27 cellular contexts compared by ENCODE assay signal in genomic region chr3:50174947-50175524, GRCh38. TPM values are rescaled to one million over a fixed set of nuclear protein-coding genes. Genes with fewer than 3 reads are reported as not detected.
"Had no signal": no experiment of that assay in that cellular context is flagged by ENCODE, and none has a peak within 500 bp of the region (broad histone marks: within the 10 kb centered on the region; RNA-seq: fewer than 3 reads in every experiment).

No MANE protein-coding gene starts in this region.

- H3K27me3 Mint-ChIP-seq: activated B cell treated with CpG ODN at 0.5 μM for 24 hours; activated CD4-positive, alpha-beta memory T cell treated with anti-CD3 and anti-CD28 coated beads for 36 hours; activated T-cell treated with anti-CD3 and anti-CD28 coated beads, Interleukin-2, amount 50 U/mL, for 24 hours; brain had no signal

- H3K27ac Mint-ChIP-seq: activated B cell treated with CpG ODN at 0.5 μM for 24 hours; activated CD4-positive, alpha-beta memory T cell treated with anti-CD3 and anti-CD28 coated beads for 36 hours; activated naive CD4-positive, alpha-beta T cell treated with anti-CD3 and anti-CD28 coated beads for 36 hours; activated T-cell treated with anti-CD3 and anti-CD28 coated beads, Interleukin-2, amount 50 U/mL, for 24 hours; brain; effector memory CD8-positive, alpha-beta T cell had no signal

- H3K27me3 ChIP-seq: tibial artery, uterus had no signal

- H3K27ac ChIP-seq: tibial artery, uterus had no signal

- H3K9me3 Mint-ChIP-seq: activated B cell treated with CpG ODN at 0.5 μM for 24 hours; activated CD4-positive, alpha-beta memory T cell treated with anti-CD3 and anti-CD28 coated beads for 36 hours; activated naive CD4-positive, alpha-beta T cell treated with anti-CD3 and anti-CD28 coated beads for 36 hours; activated T-cell treated with anti-CD3 and anti-CD28 coated beads, Interleukin-2, amount 50 U/mL, for 24 hours; brain; effector memory CD8-positive, alpha-beta T cell had no signal

- DNase-seq: activated B cell treated with CpG ODN at 0.5 μM for 24 hours; activated CD4-positive, alpha-beta memory T cell treated with anti-CD3 and anti-CD28 coated beads for 36 hours; activated CD4-positive, alpha-beta T cell treated with anti-CD3 and anti-CD28 coated beads for 4 hours; activated naive CD4-positive, alpha-beta T cell treated with anti-CD3 and anti-CD28 coated beads for 36 hours; activated T-cell treated with anti-CD3 and anti-CD28 coated beads, Interleukin-2, amount 50 U/mL, for 24 hours; caudate nucleus; effector memory CD8-positive, alpha-beta T cell; foreskin melanocyte; glutamatergic neuron; hippocampal formation; midbrain; retina; stimulated activated CD4-positive, alpha-beta T cell treated with anti-CD3 and anti-CD28 coated beads, Interleukin-12 subunit alpha, Interleukin-12 subunit beta, amount 100 ng/mL, for 4 hours; stimulated activated CD4-positive, alpha-beta T cell treated with anti-CD3 and anti-CD28 coated beads, Interleukin-1b, Interleukin-23, amount 100 ng/mL, for 48 hours; stimulated activated naive CD8-positive, alpha-beta T cell treated with anti-CD3 and anti-CD28 coated beads, Interleukin-15, Interleukin-2, amounts not matched to agents 100 U/mL and 50 U/mL, for 24 hours; substantia nigra; T-helper 9 cell; tibial artery; uterus had no signal

- FAIRE-seq: islet of Langerhans had no signal

- ATAC-seq: effector memory CD8-positive, alpha-beta T cell; left colon; stimulated activated naive CD8-positive, alpha-beta T cell treated with anti-CD3 and anti-CD28 coated beads, Interleukin-15, Interleukin-2, amounts not matched to agents 100 U/mL and 50 U/mL, for 24 hours had no signal

- H3K9me3 ChIP-seq: tibial artery, uterus had no signal

- H3K4me3 Mint-ChIP-seq: activated B cell treated with CpG ODN at 0.5 μM for 24 hours; activated CD4-positive, alpha-beta memory T cell treated with anti-CD3 and anti-CD28 coated beads for 36 hours; activated naive CD4-positive, alpha-beta T cell treated with anti-CD3 and anti-CD28 coated beads for 36 hours; activated T-cell treated with anti-CD3 and anti-CD28 coated beads, Interleukin-2, amount 50 U/mL, for 24 hours; brain; effector memory CD8-positive, alpha-beta T cell had no signal

- H3K4me3 ChIP-seq: lung, tibial artery, uterus had no signal

- H3K36me3 ChIP-seq: uterus had no signal

- H3K36me3 Mint-ChIP-seq: activated CD4-positive, alpha-beta memory T cell treated with anti-CD3 and anti-CD28 coated beads for 36 hours had no signal

RNA-seq across cellular contexts. Expression of gene GNAT1, which starts 16.4 kb away (rescaled TPM):
- total RNA-seq: activated B cell treated with CpG ODN at 0.5 μM for 24 hours; activated CD4-positive, alpha-beta memory T cell treated with anti-CD3 and anti-CD28 coated beads for 36 hours; activated naive CD4-positive, alpha-beta T cell treated with anti-CD3 and anti-CD28 coated beads for 36 hours; dermis microvascular lymphatic vessel endothelial cell; fibroblast of lung; left colon; lung; posterior vena cava; uterus had no signal
- polyA plus RNA-seq: fibroblast of lung, neural cell had no signal

RNA-seq across cellular contexts. Expression of gene SEMA3F, which starts 19.9 kb away (rescaled TPM):
- total RNA-seq: activated B cell treated with CpG ODN at 0.5 μM for 24 hours; activated naive CD4-positive, alpha-beta T cell treated with anti-CD3 and anti-CD28 coated beads for 36 hours had no signal

RNA-seq across cellular contexts. Expression of gene SLC38A3, which starts 30.0 kb away (rescaled TPM):
- total RNA-seq: activated B cell treated with CpG ODN at 0.5 μM for 24 hours; activated CD4-positive, alpha-beta memory T cell treated with anti-CD3 and anti-CD28 coated beads for 36 hours; activated naive CD4-positive, alpha-beta T cell treated with anti-CD3 and anti-CD28 coated beads for 36 hours; fibroblast of lung; left colon had no signal
- polyA plus RNA-seq: neural cell had no signal
